Comparison of ENCODE assay signal across 26 cellular contexts in genomic region chr10:94149702-94150101, GRCh38.
"Had no signal": no experiment of that assay in that cellular context is flagged by ENCODE, and none has a peak within 500 bp of the region (broad histone marks: within the 10 kb centered on the region; RNA-seq: fewer than 3 reads in every experiment).

No MANE protein-coding gene starts in this region.

- H3K27ac ChIP-seq: hepatocyte, left lung, lower lobe of right lung, neural progenitor cell, neutrophil, parathyroid adenoma, right atrium auricular region, spleen, suprapubic skin, thoracic aorta, upper lobe of right lung had no signal

- DNase-seq: kidney glomerular epithelial cell; left cardiac atrium; left lung; lower lobe of right lung; mammary epithelial cell; mesenchymal stem cell; naive B cell; natural killer cell; nephron progenitor cell; occipital lobe; small intestine; spleen; stimulated activated CD4-positive, alpha-beta T cell treated with anti-CD3 and anti-CD28 coated beads, Interleukin-4, amount 100 ng/mL, for 24 hours; stimulated activated naive CD4-positive, alpha-beta T cell; tibial artery; trophoblast cell; upper lobe of right lung had no signal

- H3K9ac ChIP-seq: neural progenitor cell, parathyroid adenoma had no signal

- H3K9me3 ChIP-seq: lower lobe of right lung, neutrophil, right atrium auricular region, suprapubic skin, thoracic aorta, tibial artery, upper lobe of right lung had no signal

- H3K36me3 ChIP-seq: left lung, lower lobe of right lung, neural progenitor cell, neutrophil, right atrium auricular region, spleen, suprapubic skin, thoracic aorta, tibial artery, upper lobe of right lung had no signal

- H3K4me1 ChIP-seq: left lung, lower lobe of right lung, parathyroid adenoma, spleen, suprapubic skin, upper lobe of right lung had no signal

- H3K27me3 ChIP-seq: hepatocyte, left lung, neural progenitor cell, neutrophil, right atrium auricular region, spleen, suprapubic skin, tibial artery, upper lobe of right lung had no signal

- ATAC-seq: left cardiac atrium; left lung; lower lobe of right lung; natural killer cell; sciatic nerve; stimulated activated effector memory CD8-positive, alpha-beta T cell treated with anti-CD3 and anti-CD28 coated beads, Interleukin-12 subunit alpha, Interleukin-12 subunit beta, amount 100 ng/mL, for 72 hours; upper lobe of right lung had no signal

- H3K4me3 ChIP-seq: hepatocyte, left lung, lower lobe of right lung, neural progenitor cell, right atrium auricular region, spleen, suprapubic skin, thoracic aorta, tibial artery, upper lobe of right lung had no signal
